Comparison of ENCODE assay signal across 2 cellular contexts in the genomic region with DNA sequence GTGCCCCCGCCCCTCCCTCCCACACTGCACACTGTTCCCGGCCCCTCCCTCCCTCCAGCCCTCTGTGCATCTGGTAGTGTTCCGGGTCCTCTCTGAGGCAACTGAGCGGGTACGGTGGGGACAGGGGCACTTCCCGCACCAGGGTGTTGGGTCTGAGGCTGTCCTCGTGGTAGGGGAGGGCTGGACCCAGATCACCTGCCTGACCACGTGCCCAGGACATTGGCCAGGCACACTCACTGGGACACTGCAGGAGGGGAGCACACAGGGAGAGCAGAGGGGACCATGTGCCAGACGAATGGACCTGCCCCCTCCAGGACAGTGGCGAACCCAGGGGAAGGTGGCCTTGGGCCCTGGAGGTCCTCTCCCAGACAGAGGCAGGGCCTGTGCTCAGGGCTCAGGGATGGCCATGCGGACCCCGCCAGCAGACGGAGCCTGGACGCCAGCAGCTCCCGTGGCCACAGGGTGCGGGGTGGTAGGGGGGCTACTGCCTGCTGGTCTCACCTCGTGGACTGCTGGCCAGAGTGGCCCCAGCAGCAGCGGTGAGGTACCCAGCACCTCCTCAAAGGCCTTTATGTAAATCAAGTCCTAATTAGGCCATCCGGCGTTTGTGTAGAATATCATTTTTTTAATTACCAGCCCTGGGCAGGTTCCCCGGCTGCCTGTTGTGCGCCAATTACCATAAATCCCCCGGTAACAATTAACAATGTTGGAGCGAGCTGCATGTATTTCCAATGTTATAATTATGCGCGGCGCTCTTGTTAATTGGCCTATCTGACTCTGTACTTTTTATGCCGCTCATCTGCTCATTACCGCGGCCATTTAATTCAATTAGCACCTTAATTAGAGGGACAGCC.
A peak's percentile ranks its signal among the peaks of the same experiment; 100 is the strongest.
TF ChIP-seq lines count a peak whose summit lies in the region.

No MANE protein-coding gene starts in this region.

TF ChIP-seq in K562, 482 proteins besides CTCF, POLR2A, EP300 and RAD21:
- TF ChIP-seq, protein P1, sequence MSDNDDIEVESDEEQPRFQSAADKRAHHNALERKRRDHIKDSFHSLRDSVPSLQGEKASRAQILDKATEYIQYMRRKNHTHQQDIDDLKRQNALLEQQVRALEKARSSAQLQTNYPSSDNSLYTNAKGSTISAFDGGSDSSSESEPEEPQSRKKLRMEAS (CRISPR knock-in tag; IDR thresholded peaks at IDR 0.05), result peak; percentile 61
- no peak for TF ChIP-seq ZNF407 (IDR thresholded peaks at IDR 0.05; ENCODE audit: low read depth)

TF ChIP-seq in GM12891, 5 proteins besides CTCF, POLR2A, EP300 and RAD21:
- TF ChIP-seq TAF1 (IDR thresholded peaks at IDR 0.05; ENCODE audit: low read depth, low read length) (no peak), POLR2AphosphoS5 (IDR thresholded peaks at IDR 0.05; ENCODE audit: low read depth, low read length) (no peak), PAX5 (IDR thresholded peaks at IDR 0.05; ENCODE audit: insufficient read depth, low read length, severe bottlenecking) (no peak), SPI1 (IDR thresholded peaks at IDR 0.05; ENCODE audit: low read depth, low read length) (no peak), POU2F2 (IDR thresholded peaks at IDR 0.05; ENCODE audit: low read depth, low read length) (no peak)
